In genomic region chr15:99104788-99105515, GRCh38 we compare ENCODE assay signal across 8 cellular contexts. TPM values are rescaled to one million over a fixed set of nuclear protein-coding genes. Genes with fewer than 3 reads are reported as not detected.
A peak's percentile ranks its signal among the peaks of the same experiment; 100 is the strongest.
DNase-seq lines count a peak whose midpoint lies in the region; ATAC-seq and TF ChIP-seq lines count a peak whose summit lies in the region.

Gene SYNM (plus strand): TSS chr15:99105080. CDS start chr15:99105200, 120 bp downstream.

- intact Hi-C loops in aorta (cut with DNase I) = loop anchor here in 1 of 2 donors (5.0 to 10.0 kb wide), 2 partner anchors 37 to 630 kb away; partner anchors contain the start of gene LYSMD4

- H4K8ac ChIP-seq in neuronal stem cell (ENCODE audit: low read depth, low read length) = peak within 1 kb of the TSS; percentile 56

- no peak within 1 kb of the TSS for H3K27ac ChIP-seq in neuronal stem cell (replicated peaks; ENCODE audit: low read length)
- peak within 1 kb of the TSS; percentile 54 to 80 for H3K27ac ChIP-seq in aorta (ENCODE audit: low read depth in 1 of 2, low read length in 2 of 2)

- H3K36me3 ChIP-seq in neuronal stem cell (replicated peaks in 1 of 2; ENCODE audit: control insufficient read depth in 2 of 2, insufficient read depth in 2 of 2, low read length in 2 of 2) = no peaks in the 10 kb centered on the region
- H3K36me3 ChIP-seq in aorta (ENCODE audit: control insufficient read depth in 1 of 2, insufficient read depth in 2 of 2, low read length in 1 of 2) = no peaks in the 10 kb centered on the region

- peak within 1 kb of the TSS; percentile 88 for H3K9ac ChIP-seq in neuronal stem cell (ENCODE audit: low read depth, low read length, poor library complexity)

- peak; percentile 61 for ATAC-seq in GM19025 (IDR thresholded peaks at IDR 0.05; ENCODE audit: low read depth, unreplicated experiment)
- peak; percentile 71 for ATAC-seq in HG03108 (IDR thresholded peaks at IDR 0.05; ENCODE audit: unreplicated experiment)
- ATAC-seq in activated naive CD4-positive, alpha-beta T cell treated with anti-CD3 and anti-CD28 coated beads, Interleukin-2, amount 50 U/mL, for 72 hours = peak; percentile 79 to 89
- peak; percentile 92 for ATAC-seq in aorta (ENCODE audit: low FRiP score)

- H2AK5ac ChIP-seq in neuronal stem cell (ENCODE audit: low read depth, low read length) = peak within 1 kb of the TSS; percentile 78

- H2AFZ ChIP-seq in neuronal stem cell (ENCODE audit: low read length) = peak within 1 kb of the TSS; percentile 99

- H3K4me3 ChIP-seq in neuronal stem cell (ENCODE audit: low read length in 2 of 2) (peak within 1 kb of the TSS; percentile 54 to 84), aorta (ENCODE audit: low read length in 2 of 2) (peak within 1 kb of the TSS; percentile 24 to 42)

- H3K27ac Mint-ChIP-seq in activated naive CD4-positive, alpha-beta T cell treated with anti-CD3 and anti-CD28 coated beads, Interleukin-2, amount 50 U/mL, for 72 hours = no peak within 1 kb of the TSS
- H3K27ac Mint-ChIP-seq in glutamatergic neuron (ENCODE audit: unreplicated experiment) = no peak within 1 kb of the TSS

- H3K4me1 ChIP-seq in neuronal stem cell (ENCODE audit: control insufficient read depth in 2 of 2, insufficient read depth in 1 of 2, low read depth in 1 of 2, low read length in 2 of 2) (peaks cover 0 to 7% of the 10 kb centered on the region in 2 donors), aorta (ENCODE audit: control insufficient read depth in 1 of 2, insufficient read depth in 2 of 2, low read length in 2 of 2) (peaks cover 3 to 4% of the 10 kb centered on the region in 2 donors)

- peak within 1 kb of the TSS; percentile 91 for H3K14ac ChIP-seq in neuronal stem cell (ENCODE audit: low read length)

- no peak within 1 kb of the TSS for H2BK120ac ChIP-seq in neuronal stem cell (ENCODE audit: low read depth, low read length)

- H3K27me3 ChIP-seq in neuronal stem cell (ENCODE audit: control insufficient read depth in 3 of 3, insufficient read depth in 3 of 3, low read depth in 1 of 3, low read length in 3 of 3) = peaks cover 10 to 41% (median 15%) of the 10 kb centered on the region in 3 experiments
- H3K27me3 ChIP-seq in aorta (ENCODE audit: control insufficient read depth in 1 of 2, insufficient read depth in 2 of 2, low read length in 1 of 2) = no peaks in the 10 kb centered on the region

- H2BK15ac ChIP-seq in neuronal stem cell (ENCODE audit: low read length) = no peak within 1 kb of the TSS

- peak within 1 kb of the TSS; percentile 60 for H3K4ac ChIP-seq in neuronal stem cell (ENCODE audit: low read length)

- peak within 1 kb of the TSS; percentile 57 for H2BK5ac ChIP-seq in neuronal stem cell (ENCODE audit: low read length)

- no peaks in the 10 kb centered on the region for H3K9me3 Mint-ChIP-seq in activated naive CD4-positive, alpha-beta T cell treated with anti-CD3 and anti-CD28 coated beads, Interleukin-2, amount 50 U/mL, for 72 hours
- no peaks in the 10 kb centered on the region for H3K9me3 Mint-ChIP-seq in glutamatergic neuron (ENCODE audit: unreplicated experiment)

- TF ChIP-seq CTCF in glutamatergic neuron (IDR thresholded peaks at IDR 0.05; ENCODE audit: partially characterized antibody, unreplicated experiment) = peak; percentile 95

- H3K27me3 Mint-ChIP-seq in glutamatergic neuron (ENCODE audit: unreplicated experiment) = peaks cover 12% of the 10 kb centered on the region

- no peaks in the 10 kb centered on the region for H3K79me1 ChIP-seq in neuronal stem cell (ENCODE audit: low read depth, low read length)

- DNase-seq in C1 segment of cervical spinal cord (lab: John Stamatoyannopoulos, UW) (peak in 13 of 14 donors; percentile 13 to 90 (median 70)), NCI-H446 treated with DMSO at 0.1 percent for 48 hours (lab: John Stamatoyannopoulos, UW) (peak; percentile 37), glutamatergic neuron (peak; percentile 85), neuronal stem cell (ENCODE audit: low spot score) (peak; percentile 82), aorta (peak; percentile 85 to 94)
- DNase-seq in activated naive CD4-positive, alpha-beta T cell treated with anti-CD3 and anti-CD28 coated beads, Interleukin-2, amount 50 U/mL, for 72 hours (ENCODE audit: low spot score in 2 of 2) = peak; percentile 63 to 69

- peaks cover 0 to 6% of the 10 kb centered on the region in 2 donors for H3K36me3 Mint-ChIP-seq in activated naive CD4-positive, alpha-beta T cell treated with anti-CD3 and anti-CD28 coated beads, Interleukin-2, amount 50 U/mL, for 72 hours
- H3K36me3 Mint-ChIP-seq in glutamatergic neuron (ENCODE audit: unreplicated experiment) = no peaks in the 10 kb centered on the region

- H4K91ac ChIP-seq in neuronal stem cell (ENCODE audit: low read depth, low read length, poor library complexity) = no peak within 1 kb of the TSS

- peak within 1 kb of the TSS; percentile 94 for H3K18ac ChIP-seq in neuronal stem cell (ENCODE audit: low read length)

- H3K4me3 Mint-ChIP-seq in glutamatergic neuron (ENCODE audit: unreplicated experiment) = peak within 1 kb of the TSS; percentile 59

- peak within 1 kb of the TSS; percentile 35 for H3K23ac ChIP-seq in neuronal stem cell (ENCODE audit: low read depth, low read length, poor library complexity)

- H3K4me2 ChIP-seq in neuronal stem cell (ENCODE audit: insufficient read depth, low read length, poor library complexity, severe bottlenecking) = peak within 1 kb of the TSS; percentile 85

- peaks cover 7% of the 10 kb centered on the region for H3K4me1 Mint-ChIP-seq in glutamatergic neuron (ENCODE audit: low read depth, unreplicated experiment)

- peak within 1 kb of the TSS; percentile 32 for H2BK12ac ChIP-seq in neuronal stem cell (ENCODE audit: low read length)

- H3K9me3 ChIP-seq in neuronal stem cell (replicated peaks in 1 of 2; ENCODE audit: control insufficient read depth in 2 of 2, insufficient read depth in 1 of 2, low read depth in 1 of 2, low read length in 2 of 2) (no peaks in the 10 kb centered on the region), aorta (ENCODE audit: control insufficient read depth, low read length) (no peaks in the 10 kb centered on the region)

- no CpG with 5 or more reads among the region's 91 CpGs for WGBS in neuronal stem cell (ENCODE audit: extremely low coverage in 2 of 2, insufficient read length in 2 of 2, insufficient replicate concordance in 1 of 2), 2 donors
- WGBS in aorta, 2 donors = 0 to 1% methylated on average over 86 to 91 of the region's 91 CpGs

RNA-seq across cellular contexts. Expression of gene SYNM, which starts in this region (rescaled TPM):
- under 1 TPM; 0.16 to 0.43 TPM for total RNA-seq in activated naive CD4-positive, alpha-beta T cell treated with anti-CD3 and anti-CD28 coated beads, Interleukin-2, amount 50 U/mL, for 72 hours
- total RNA-seq in glutamatergic neuron (ENCODE audit: unreplicated experiment) = 4.8 TPM
- 0.82 TPM for polyA plus RNA-seq in neuronal stem cell (2013, experiment 1 of 2)
- 0.94 TPM for polyA plus RNA-seq in neuronal stem cell (2013, experiment 2 of 2)
- total RNA-seq in aorta = 100 to 1,000 TPM in 1 of 2 donors, 10 to 100 TPM in 1; 81.9 to 103 TPM
- polyA plus RNA-seq in aorta = 10 to 100 TPM; 42.6 to 45.7 TPM

Comparison
In these comparisons a context has a peak if more than half of its experiments do, and no peak if none do; other contexts are left out.
1. RNA of gene SYNM (total RNA-seq): 81.9 to 103 TPM in aorta; 4.8 TPM in glutamatergic neuron (single experiment) and 0.16 to 0.43 TPM in activated naive CD4-positive, alpha-beta T cell treated with anti-CD3 and anti-CD28 coated beads, Interleukin-2, amount 50 U/mL, for 72 hours; every median in the first group is over 10 times any median in the second.
2. Peak in DNase-seq and ATAC-seq in activated naive CD4-positive, alpha-beta T cell treated with anti-CD3 and anti-CD28 coated beads, Interleukin-2, amount 50 U/mL, for 72 hours; RNA of the gene not detected or under 1 TPM.
3. DNase-seq: peak in every context shown above with its lines; median percentile 90 in aorta; 85 in glutamatergic neuron; 82 in neuronal stem cell; 70 in C1 segment of cervical spinal cord; 66 in activated naive CD4-positive, alpha-beta T cell treated with anti-CD3 and anti-CD28 coated beads, Interleukin-2, amount 50 U/mL, for 72 hours; 37 in NCI-H446 treated with DMSO at 0.1 percent for 48 hours.
4. Peak in every context shown above with its lines, with median percentiles within 50 percentile points of each other: ATAC-seq.